Comparison of ENCODE assay signal across 1 cellular context in the genomic region with DNA sequence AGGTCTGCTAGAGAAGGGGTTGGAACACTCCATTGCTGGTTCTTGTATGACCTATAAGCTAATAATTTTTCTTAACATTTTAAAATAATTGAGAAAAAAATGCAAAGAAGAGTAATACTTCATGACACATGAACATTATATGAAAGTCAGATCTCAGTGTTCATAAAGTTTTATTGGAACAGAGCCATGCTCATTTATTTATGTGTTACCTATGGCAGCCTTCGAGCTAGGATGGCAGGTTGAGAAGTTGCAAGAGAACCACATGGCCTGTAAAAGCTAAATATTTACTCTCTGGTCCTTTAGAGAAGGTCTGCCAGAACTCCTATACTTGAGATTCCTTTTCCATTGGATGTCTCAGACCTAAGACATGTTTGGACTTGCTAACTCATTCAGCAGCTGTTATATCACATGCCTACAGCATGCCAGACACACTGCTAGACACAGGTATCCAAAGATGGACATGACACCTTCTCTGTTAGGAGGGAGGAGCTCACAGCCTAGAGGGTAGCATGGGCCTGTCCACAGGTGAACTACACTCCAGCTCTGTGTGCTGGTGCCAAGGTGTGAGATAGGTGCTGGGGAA.
TF ChIP-seq lines count a peak whose summit lies in the region.

No MANE protein-coding gene starts in this region.

TF ChIP-seq in GM23338, 12 proteins besides CTCF, POLR2A, EP300 and RAD21 (continued from another document):
- TF ChIP-seq, protein P1, sequence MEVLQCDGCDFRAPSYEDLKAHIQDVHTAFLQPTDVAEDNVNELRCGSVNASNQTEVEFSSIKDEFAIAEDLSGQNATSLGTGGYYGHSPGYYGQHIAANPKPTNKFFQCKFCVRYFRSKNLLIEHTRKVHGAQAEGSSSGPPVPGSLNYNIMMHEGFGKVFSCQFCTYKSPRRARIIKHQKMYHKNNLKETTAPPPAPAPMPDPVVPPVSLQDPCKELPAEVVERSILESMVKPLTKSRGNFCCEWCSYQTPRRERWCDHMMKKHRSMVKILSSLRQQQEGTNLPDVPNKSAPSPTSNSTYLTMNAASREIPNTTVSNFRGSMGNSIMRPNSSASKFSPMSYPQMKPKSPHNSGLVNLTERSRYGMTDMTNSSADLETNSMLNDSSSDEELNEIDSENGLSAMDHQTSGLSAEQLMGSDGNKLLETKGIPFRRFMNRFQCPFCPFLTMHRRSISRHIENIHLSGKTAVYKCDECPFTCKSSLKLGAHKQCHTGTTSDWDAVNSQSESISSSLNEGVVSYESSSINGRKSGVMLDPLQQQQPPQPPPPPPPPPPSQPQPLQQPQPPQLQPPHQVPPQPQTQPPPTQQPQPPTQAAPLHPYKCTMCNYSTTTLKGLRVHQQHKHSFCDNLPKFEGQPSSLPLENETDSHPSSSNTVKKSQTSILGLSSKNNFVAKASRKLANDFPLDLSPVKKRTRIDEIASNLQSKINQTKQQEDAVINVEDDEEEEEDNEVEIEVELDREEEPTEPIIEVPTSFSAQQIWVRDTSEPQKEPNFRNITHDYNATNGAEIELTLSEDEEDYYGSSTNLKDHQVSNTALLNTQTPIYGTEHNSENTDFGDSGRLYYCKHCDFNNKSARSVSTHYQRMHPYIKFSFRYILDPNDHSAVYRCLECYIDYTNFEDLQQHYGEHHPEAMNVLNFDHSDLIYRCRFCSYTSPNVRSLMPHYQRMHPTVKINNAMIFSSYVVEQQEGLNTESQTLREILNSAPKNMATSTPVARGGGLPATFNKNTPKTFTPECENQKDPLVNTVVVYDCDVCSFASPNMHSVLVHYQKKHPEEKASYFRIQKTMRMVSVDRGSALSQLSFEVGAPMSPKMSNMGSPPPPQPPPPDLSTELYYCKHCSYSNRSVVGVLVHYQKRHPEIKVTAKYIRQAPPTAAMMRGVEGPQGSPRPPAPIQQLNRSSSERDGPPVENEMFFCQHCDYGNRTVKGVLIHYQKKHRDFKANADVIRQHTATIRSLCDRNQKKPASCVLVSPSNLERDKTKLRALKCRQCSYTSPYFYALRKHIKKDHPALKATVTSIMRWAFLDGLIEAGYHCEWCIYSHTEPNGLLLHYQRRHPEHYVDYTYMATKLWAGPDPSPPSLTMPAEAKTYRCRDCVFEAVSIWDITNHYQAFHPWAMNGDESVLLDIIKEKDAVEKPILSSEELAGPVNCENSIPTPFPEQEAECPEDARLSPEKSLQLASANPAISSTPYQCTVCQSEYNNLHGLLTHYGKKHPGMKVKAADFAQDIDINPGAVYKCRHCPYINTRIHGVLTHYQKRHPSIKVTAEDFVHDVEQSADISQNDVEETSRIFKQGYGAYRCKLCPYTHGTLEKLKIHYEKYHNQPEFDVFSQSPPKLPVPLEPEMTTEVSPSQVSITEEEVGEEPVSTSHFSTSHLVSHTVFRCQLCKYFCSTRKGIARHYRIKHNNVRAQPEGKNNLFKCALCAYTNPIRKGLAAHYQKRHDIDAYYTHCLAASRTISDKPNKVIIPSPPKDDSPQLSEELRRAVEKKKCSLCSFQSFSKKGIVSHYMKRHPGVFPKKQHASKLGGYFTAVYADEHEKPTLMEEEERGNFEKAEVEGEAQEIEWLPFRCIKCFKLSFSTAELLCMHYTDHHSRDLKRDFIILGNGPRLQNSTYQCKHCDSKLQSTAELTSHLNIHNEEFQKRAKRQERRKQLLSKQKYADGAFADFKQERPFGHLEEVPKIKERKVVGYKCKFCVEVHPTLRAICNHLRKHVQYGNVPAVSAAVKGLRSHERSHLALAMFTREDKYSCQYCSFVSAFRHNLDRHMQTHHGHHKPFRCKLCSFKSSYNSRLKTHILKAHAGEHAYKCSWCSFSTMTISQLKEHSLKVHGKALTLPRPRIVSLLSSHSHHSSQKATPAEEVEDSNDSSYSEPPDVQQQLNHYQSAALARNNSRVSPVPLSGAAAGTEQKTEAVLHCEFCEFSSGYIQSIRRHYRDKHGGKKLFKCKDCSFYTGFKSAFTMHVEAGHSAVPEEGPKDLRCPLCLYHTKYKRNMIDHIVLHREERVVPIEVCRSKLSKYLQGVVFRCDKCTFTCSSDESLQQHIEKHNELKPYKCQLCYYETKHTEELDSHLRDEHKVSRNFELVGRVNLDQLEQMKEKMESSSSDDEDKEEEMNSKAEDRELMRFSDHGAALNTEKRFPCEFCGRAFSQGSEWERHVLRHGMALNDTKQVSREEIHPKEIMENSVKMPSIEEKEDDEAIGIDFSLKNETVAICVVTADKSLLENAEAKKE (CRISPR knock-in tag; IDR thresholded peaks at IDR 0.05) = no peak
- no peak for TF ChIP-seq NANOG (IDR thresholded peaks at IDR 0.05; ENCODE audit: borderline replicate concordance)
- no peak for TF ChIP-seq ZNF114 (CRISPR knock-in tag; IDR thresholded peaks at IDR 0.05)
